1 cellular context compared by ENCODE assay signal in the genomic region with DNA sequence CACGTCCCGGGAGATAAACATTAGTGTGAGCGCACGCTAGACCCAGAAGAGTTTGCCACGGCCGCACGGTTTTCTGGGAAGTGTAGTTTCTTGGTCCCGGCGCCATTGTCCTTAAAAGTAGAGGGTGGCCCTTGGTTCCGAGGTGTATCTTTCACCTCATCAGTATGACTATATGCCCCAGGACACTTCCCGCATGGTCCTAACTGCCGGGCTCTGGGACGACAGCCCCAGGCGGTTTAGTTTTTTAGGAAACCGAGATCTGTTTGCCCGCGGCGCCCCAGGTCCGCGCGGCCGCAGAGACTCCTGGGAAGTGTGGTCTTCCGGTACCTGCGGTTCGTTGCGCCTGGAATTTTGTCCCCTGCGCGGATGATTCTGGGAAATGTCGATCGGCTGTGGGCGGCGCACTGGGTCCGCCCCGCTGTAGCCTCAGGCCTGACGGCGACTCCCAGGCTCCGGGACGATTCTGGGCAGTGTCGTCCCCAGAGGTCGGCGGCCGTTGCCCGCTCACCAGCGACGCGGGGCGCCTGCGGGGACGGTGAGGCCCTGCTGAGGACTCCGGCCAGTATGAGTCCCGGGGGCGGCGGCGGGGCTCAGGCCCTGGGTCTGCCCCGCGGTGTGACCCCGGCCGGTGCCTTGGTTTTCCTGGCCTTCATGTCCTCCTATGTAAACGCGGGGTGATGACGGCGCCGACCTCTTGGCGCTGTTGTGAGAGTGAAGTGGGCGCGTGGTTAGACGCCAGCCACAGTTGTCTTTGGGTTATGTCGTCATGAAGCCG.
TF ChIP-seq lines count a peak whose summit lies in the region.

A gene (plus strand): TSS at position 418 of the 775 bp plus-strand sequence. CDS start 795 bp downstream, outside the sequence.

TF ChIP-seq in HEK293, 187 proteins besides CTCF, POLR2A, EP300 and RAD21 (continued from another document and continues in another):
- TF ChIP-seq ZBTB8A (tag by site-specific recombination; IDR thresholded peaks at IDR 0.05) (peak; percentile 83), HOXC10 (CRISPR knock-in tag; IDR thresholded peaks at IDR 0.05) (no peak), ZNF501 (tag by site-specific recombination; IDR thresholded peaks at IDR 0.05) (peak; percentile 100), ZNF701 (tag by site-specific recombination; IDR thresholded peaks at IDR 0.05) (peak; percentile 56; the same call in 1 of the 2 replicates), ZNF707 (tag by site-specific recombination; IDR thresholded peaks at IDR 0.05) (no peak), ZNF202 (tag by site-specific recombination; IDR thresholded peaks at IDR 0.05; ENCODE audit: borderline replicate concordance) (no peak), SALL2 (tag by site-specific recombination; IDR thresholded peaks at IDR 0.05; ENCODE audit: borderline replicate concordance) (no peak), PRDM1 (tag by site-specific recombination; IDR thresholded peaks at IDR 0.05) (no peak), ZNF629 (tag by site-specific recombination; IDR thresholded peaks at IDR 0.05) (peak; percentile 97), ZFP69B (tag by site-specific recombination; IDR thresholded peaks at IDR 0.05) (peak; percentile 91), ZNF621 (tag by site-specific recombination; IDR thresholded peaks at IDR 0.05) (no peak), ZNF354C (tag by site-specific recombination; IDR thresholded peaks at IDR 0.05; ENCODE audit: borderline replicate concordance, low read depth) (no peak), GLI4 (tag by site-specific recombination; IDR thresholded peaks at IDR 0.05) (peak; percentile 86), ZNF664 (tag by site-specific recombination; IDR thresholded peaks at IDR 0.05) (no peak; the same call in 1 of the 2 replicates), ZNF843 (tag by site-specific recombination; IDR thresholded peaks at IDR 0.05) (peak; percentile 73), MEIS1 (CRISPR knock-in tag; IDR thresholded peaks at IDR 0.05; ENCODE audit: borderline replicate concordance) (no peak), ZNF114 (tag by site-specific recombination; IDR thresholded peaks at IDR 0.05) (no peak), ZNF239 (tag by site-specific recombination; IDR thresholded peaks at IDR 0.05) (no peak; the same call in 1 of the 2 replicates)
- TF ChIP-seq, protein P1, sequence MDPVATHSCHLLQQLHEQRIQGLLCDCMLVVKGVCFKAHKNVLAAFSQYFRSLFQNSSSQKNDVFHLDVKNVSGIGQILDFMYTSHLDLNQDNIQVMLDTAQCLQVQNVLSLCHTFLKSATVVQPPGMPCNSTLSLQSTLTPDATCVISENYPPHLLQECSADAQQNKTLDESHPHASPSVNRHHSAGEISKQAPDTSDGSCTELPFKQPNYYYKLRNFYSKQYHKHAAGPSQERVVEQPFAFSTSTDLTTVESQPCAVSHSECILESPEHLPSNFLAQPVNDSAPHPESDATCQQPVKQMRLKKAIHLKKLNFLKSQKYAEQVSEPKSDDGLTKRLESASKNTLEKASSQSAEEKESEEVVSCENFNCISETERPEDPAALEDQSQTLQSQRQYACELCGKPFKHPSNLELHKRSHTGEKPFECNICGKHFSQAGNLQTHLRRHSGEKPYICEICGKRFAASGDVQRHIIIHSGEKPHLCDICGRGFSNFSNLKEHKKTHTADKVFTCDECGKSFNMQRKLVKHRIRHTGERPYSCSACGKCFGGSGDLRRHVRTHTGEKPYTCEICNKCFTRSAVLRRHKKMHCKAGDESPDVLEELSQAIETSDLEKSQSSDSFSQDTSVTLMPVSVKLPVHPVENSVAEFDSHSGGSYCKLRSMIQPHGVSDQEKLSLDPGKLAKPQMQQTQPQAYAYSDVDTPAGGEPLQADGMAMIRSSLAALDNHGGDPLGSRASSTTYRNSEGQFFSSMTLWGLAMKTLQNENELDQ (tag by site-specific recombination; IDR thresholded peaks at IDR 0.05; ENCODE audit: low read depth): no peak
- TF ChIP-seq, protein P2, sequence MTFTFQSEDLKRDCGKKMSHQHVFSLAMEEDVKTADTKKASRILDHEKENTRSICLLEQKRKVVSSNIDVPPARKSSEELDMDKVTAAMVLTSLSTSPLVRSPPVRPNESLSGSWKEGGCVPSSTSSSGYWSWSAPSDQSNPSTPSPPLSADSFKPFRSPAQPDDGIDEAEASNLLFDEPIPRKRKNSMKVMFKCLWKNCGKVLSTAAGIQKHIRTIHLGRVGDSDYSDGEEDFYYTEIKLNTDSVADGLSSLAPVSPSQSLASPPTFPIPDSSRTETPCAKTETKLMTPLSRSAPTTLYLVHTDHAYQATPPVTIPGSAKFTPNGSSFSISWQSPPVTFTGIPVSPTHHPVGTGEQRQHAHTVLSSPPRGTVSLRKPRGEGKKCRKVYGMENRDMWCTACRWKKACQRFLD (tag by site-specific recombination; IDR thresholded peaks at IDR 0.05): peak; percentile 83; the same call in 1 of the 2 replicates
- TF ChIP-seq, protein P3, sequence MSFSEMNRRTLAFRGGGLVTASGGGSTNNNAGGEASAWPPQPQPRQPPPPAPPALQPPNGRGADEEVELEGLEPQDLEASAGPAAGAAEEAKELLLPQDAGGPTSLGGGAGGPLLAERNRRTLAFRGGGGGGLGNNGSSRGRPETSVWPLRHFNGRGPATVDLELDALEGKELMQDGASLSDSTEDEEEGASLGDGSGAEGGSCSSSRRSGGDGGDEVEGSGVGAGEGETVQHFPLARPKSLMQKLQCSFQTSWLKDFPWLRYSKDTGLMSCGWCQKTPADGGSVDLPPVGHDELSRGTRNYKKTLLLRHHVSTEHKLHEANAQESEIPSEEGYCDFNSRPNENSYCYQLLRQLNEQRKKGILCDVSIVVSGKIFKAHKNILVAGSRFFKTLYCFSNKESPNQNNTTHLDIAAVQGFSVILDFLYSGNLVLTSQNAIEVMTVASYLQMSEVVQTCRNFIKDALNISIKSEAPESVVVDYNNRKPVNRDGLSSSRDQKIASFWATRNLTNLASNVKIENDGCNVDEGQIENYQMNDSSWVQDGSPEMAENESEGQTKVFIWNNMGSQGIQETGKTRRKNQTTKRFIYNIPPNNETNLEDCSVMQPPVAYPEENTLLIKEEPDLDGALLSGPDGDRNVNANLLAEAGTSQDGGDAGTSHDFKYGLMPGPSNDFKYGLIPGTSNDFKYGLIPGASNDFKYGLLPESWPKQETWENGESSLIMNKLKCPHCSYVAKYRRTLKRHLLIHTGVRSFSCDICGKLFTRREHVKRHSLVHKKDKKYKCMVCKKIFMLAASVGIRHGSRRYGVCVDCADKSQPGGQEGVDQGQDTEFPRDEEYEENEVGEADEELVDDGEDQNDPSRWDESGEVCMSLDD (tag by site-specific recombination; IDR thresholded peaks at IDR 0.05): peak; percentile 90
- TF ChIP-seq, protein P4, sequence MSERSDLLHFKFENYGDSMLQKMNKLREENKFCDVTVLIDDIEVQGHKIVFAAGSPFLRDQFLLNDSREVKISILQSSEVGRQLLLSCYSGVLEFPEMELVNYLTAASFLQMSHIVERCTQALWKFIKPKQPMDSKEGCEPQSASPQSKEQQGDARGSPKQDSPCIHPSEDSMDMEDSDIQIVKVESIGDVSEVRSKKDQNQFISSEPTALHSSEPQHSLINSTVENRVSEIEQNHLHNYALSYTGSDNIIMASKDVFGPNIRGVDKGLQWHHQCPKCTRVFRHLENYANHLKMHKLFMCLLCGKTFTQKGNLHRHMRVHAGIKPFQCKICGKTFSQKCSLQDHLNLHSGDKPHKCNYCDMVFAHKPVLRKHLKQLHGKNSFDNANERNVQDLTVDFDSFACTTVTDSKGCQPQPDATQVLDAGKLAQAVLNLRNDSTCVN (tag by site-specific recombination; optimal IDR thresholded peaks at IDR 0.05): peak; percentile 84
- TF ChIP-seq, protein P5, sequence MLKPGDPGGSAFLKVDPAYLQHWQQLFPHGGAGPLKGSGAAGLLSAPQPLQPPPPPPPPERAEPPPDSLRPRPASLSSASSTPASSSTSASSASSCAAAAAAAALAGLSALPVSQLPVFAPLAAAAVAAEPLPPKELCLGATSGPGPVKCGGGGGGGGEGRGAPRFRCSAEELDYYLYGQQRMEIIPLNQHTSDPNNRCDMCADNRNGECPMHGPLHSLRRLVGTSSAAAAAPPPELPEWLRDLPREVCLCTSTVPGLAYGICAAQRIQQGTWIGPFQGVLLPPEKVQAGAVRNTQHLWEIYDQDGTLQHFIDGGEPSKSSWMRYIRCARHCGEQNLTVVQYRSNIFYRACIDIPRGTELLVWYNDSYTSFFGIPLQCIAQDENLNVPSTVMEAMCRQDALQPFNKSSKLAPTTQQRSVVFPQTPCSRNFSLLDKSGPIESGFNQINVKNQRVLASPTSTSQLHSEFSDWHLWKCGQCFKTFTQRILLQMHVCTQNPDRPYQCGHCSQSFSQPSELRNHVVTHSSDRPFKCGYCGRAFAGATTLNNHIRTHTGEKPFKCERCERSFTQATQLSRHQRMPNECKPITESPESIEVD (tag by site-specific recombination; IDR thresholded peaks at IDR 0.05): no peak; the same call in 1 of the 2 replicates
- TF ChIP-seq, protein P6, sequence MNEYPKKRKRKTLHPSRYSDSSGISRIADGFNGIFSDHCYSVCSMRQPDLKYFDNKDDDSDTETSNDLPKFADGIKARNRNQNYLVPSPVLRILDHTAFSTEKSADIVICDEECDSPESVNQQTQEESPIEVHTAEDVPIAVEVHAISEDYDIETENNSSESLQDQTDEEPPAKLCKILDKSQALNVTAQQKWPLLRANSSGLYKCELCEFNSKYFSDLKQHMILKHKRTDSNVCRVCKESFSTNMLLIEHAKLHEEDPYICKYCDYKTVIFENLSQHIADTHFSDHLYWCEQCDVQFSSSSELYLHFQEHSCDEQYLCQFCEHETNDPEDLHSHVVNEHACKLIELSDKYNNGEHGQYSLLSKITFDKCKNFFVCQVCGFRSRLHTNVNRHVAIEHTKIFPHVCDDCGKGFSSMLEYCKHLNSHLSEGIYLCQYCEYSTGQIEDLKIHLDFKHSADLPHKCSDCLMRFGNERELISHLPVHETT (tag by site-specific recombination; IDR thresholded peaks at IDR 0.05): no peak; the same call in 1 of the 2 replicates
- TF ChIP-seq, protein P7, sequence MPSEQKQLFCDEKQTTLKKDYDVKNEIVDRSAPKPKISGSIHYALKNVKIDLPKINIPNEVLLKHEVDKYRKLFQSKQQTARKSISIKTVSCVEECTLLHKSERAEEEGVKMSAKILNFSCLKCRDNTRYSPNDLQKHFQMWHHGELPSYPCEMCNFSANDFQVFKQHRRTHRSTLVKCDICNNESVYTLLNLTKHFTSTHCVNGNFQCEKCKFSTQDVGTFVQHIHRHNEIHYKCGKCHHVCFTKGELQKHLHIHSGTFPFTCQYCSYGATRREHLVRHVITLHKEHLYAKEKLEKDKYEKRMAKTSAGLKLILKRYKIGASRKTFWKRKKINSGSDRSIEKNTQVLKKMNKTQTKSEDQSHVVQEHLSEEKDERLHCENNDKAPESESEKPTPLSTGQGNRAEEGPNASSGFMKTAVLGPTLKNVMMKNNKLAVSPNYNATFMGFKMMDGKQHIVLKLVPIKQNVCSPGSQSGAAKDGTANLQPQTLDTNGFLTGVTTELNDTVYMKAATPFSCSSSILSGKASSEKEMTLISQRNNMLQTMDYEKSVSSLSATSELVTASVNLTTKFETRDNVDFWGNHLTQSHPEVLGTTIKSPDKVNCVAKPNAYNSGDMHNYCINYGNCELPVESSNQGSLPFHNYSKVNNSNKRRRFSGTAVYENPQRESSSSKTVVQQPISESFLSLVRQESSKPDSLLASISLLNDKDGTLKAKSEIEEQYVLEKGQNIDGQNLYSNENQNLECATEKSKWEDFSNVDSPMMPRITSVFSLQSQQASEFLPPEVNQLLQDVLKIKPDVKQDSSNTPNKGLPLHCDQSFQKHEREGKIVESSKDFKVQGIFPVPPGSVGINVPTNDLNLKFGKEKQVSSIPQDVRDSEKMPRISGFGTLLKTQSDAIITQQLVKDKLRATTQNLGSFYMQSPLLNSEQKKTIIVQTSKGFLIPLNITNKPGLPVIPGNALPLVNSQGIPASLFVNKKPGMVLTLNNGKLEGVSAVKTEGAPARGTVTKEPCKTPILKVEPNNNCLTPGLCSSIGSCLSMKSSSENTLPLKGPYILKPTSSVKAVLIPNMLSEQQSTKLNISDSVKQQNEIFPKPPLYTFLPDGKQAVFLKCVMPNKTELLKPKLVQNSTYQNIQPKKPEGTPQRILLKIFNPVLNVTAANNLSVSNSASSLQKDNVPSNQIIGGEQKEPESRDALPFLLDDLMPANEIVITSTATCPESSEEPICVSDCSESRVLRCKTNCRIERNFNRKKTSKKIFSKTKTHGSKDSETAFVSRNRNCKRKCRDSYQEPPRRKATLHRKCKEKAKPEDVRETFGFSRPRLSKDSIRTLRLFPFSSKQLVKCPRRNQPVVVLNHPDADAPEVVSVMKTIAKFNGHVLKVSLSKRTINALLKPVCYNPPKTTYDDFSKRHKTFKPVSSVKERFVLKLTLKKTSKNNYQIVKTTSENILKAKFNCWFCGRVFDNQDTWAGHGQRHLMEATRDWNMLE (tag by site-specific recombination; conservative IDR thresholded peaks at IDR 0.05; ENCODE audit: low read depth): peak; percentile 79
- TF ChIP-seq, protein P8, sequence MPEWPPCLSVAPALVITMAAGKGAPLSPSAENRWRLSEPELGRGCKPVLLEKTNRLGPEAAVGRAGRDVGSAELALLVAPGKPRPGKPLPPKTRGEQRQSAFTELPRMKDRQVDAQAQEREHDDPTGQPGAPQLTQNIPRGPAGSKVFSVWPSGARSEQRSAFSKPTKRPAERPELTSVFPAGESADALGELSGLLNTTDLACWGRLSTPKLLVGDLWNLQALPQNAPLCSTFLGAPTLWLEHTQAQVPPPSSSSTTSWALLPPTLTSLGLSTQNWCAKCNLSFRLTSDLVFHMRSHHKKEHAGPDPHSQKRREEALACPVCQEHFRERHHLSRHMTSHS (tag by site-specific recombination; IDR thresholded peaks at IDR 0.05): peak; percentile 58; the same call in 1 of the 2 replicates
- TF ChIP-seq, protein P9, sequence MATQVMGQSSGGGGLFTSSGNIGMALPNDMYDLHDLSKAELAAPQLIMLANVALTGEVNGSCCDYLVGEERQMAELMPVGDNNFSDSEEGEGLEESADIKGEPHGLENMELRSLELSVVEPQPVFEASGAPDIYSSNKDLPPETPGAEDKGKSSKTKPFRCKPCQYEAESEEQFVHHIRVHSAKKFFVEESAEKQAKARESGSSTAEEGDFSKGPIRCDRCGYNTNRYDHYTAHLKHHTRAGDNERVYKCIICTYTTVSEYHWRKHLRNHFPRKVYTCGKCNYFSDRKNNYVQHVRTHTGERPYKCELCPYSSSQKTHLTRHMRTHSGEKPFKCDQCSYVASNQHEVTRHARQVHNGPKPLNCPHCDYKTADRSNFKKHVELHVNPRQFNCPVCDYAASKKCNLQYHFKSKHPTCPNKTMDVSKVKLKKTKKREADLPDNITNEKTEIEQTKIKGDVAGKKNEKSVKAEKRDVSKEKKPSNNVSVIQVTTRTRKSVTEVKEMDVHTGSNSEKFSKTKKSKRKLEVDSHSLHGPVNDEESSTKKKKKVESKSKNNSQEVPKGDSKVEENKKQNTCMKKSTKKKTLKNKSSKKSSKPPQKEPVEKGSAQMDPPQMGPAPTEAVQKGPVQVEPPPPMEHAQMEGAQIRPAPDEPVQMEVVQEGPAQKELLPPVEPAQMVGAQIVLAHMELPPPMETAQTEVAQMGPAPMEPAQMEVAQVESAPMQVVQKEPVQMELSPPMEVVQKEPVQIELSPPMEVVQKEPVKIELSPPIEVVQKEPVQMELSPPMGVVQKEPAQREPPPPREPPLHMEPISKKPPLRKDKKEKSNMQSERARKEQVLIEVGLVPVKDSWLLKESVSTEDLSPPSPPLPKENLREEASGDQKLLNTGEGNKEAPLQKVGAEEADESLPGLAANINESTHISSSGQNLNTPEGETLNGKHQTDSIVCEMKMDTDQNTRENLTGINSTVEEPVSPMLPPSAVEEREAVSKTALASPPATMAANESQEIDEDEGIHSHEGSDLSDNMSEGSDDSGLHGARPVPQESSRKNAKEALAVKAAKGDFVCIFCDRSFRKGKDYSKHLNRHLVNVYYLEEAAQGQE (tag by site-specific recombination; IDR thresholded peaks at IDR 0.05): peak; percentile 75; the same call in 1 of the 2 replicates
